Comparison of ENCODE assay signal across 8 cellular contexts in the genomic region with DNA sequence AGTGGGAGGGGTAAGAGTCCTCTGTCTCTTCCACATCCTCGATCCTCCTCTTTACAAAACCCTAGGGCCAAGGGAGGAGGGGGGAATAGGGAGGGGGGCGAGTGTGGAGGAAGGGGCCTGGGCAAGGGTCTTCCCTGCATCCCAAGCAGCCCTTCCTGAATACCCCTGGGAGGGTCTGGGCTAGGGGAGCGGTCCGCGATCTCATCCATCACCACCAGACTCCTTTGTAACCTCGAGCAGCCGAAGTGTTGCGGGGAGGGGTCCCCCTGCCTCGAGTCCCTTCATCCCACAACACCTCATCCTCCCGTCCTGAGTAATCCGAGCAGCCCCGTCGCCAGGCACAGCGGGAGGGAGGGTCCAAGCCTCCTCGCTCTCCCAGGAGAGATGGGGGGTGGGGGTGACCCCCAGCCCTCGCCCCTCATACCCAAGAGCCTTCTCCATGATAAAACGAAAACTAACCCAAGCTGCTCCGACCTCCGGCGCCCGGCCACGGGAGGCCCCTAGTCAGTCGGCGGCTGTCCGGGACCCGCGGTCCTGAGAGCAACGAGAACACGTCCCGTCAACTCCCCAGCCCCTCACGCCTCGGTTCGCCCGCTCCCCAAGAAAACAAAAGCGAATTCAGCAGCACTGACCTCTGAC. TPM values are rescaled to one million over a fixed set of nuclear protein-coding genes. Genes with fewer than 3 reads are reported as not detected.
A peak's percentile ranks its signal among the peaks of the same experiment; 100 is the strongest.
DNase-seq lines count a peak whose midpoint lies in the region; ATAC-seq and TF ChIP-seq lines count a peak whose summit lies in the region.

No MANE protein-coding gene starts in this region.

- H3K4me1 ChIP-seq in HAP-1 = peaks cover 2% of the 10 kb centered on the region; the same call in 1 of the 2 replicates
- peaks cover 28% of the 10 kb centered on the region for H3K4me1 ChIP-seq in PC-9 (replicated peaks; ENCODE audit: insufficient read depth)
- peaks cover 12% of the 10 kb centered on the region for H3K4me1 ChIP-seq in psoas muscle

- CTCF ChIA-PET in PC-9 (lab: Charles Lee) = no interaction called here

- H3K27ac ChIP-seq in PC-9 (no peak overlapping the region), psoas muscle (no peak overlapping the region)

- peak overlapping the region; percentile 32 for H3K4me2 ChIP-seq in PC-9

- POLR2A ChIA-PET in PC-9 (lab: Charles Lee; ENCODE audit: unreplicated experiment) = no interaction called here

- H3K79me2 ChIP-seq in PC-9 (ENCODE audit: low read depth) = no peaks in the 10 kb centered on the region

- no peak for TF ChIP-seq CTCF in GM13977 (IDR thresholded peaks at IDR 0.05; ENCODE audit: extremely low read depth, insufficient read depth, missing control alignments)
- TF ChIP-seq CTCF in PC-9 (conservative IDR thresholded peaks at IDR 0.05) = no peak
- no peak for TF ChIP-seq CTCF in fibroblast of mammary gland (conservative IDR thresholded peaks at IDR 0.05; ENCODE audit: control insufficient read depth, insufficient read depth, low read depth, low read length)
- no peak for TF ChIP-seq CTCF in psoas muscle (IDR thresholded peaks at IDR 0.05)

- H3F3A ChIP-seq in PC-9 (ENCODE audit: insufficient read depth, low read depth) = no peaks in the 10 kb centered on the region

- H2AFZ ChIP-seq in PC-9 = no peak overlapping the region

- in situ Hi-C loops in GM13977 (cut with MboI; ENCODE audit: low pct_unique_long_range_greater_than_20kb, low sequenced_read_pairs, unreplicated experiment) = loop anchor here (5.0 kb wide), 1 partner anchor 69 kb away; no protein-coding TSS in a partner anchor
- in situ Hi-C loops in HAP-1 (cut with MboI; ENCODE audit: low sequenced_read_pairs) = no loop called here
- in situ Hi-C loops in KBM-7 (cut with MboI; ENCODE audit: low pct_unique_long_range_greater_than_20kb, low sequenced_read_pairs) = no loop called here

- no TSS peak for BruUV-seq in PC-9 (replicated peaks; lab: Mats Ljungman, UMichigan)

- H3K36me3 ChIP-seq in HAP-1 (replicated peaks) = no peaks in the 10 kb centered on the region
- no peaks in the 10 kb centered on the region for H3K36me3 ChIP-seq in PC-9 (ENCODE audit: low read depth)
- H3K36me3 ChIP-seq in psoas muscle (ENCODE audit: insufficient read depth in 1 of 2, low read depth in 1 of 2) = no peaks in the 10 kb centered on the region

- peak in 1 of 4 donors; percentile 1 for ATAC-seq in psoas muscle

- H3K4me3 ChIP-seq in HAP-1 (peak overlapping the region; percentile 18), PC-9 (no peak overlapping the region), fibroblast of mammary gland (ENCODE audit: control insufficient read depth, low read depth, low read length) (peak overlapping the region; percentile 29), psoas muscle (peak overlapping the region; percentile 70)

- H3K27me3 ChIP-seq in HAP-1 (ENCODE audit: low read depth) (no peaks in the 10 kb centered on the region), PC-9 (ENCODE audit: insufficient read depth, low read depth) (no peaks in the 10 kb centered on the region), psoas muscle (ENCODE audit: insufficient read depth in 3 of 3, low read length in 2 of 3) (peaks cover 0 to 29% (median 2%) of the 10 kb centered on the region in 3 donors)

- no peaks in the 10 kb centered on the region for H3K9me2 ChIP-seq in PC-9 (ENCODE audit: insufficient read depth)

- 0 to 3% (median 1%) methylated on average over 32 to 35 of the region's 35 CpGs for WGBS in psoas muscle, 3 donors

- intact Hi-C loops in PC-9 (cut with micrococcal nuclease; ENCODE audit: unreplicated experiment) (no loop called here), psoas muscle (cut with DNase I) (no loop called here)

- peak; percentile 22 for DNase-seq in GM13977 (ENCODE audit: low spot score)
- DNase-seq in HAP-1 (ENCODE audit: low spot score in 2 of 2) = no peak
- DNase-seq in PC-9 = no peak
- no peak for DNase-seq in fibroblast of mammary gland (ENCODE audit: low read depth)
- no peak for DNase-seq in psoas muscle
- no peak for DNase-seq in AG20443 (ENCODE audit: low spot score)
- no peak for DNase-seq in KBM-7
- DNase-seq in activated effector memory CD4-positive, alpha-beta T cell treated with Interleukin-2 at 50 U/mL for 16 hours = no peak

- H3K9me3 ChIP-seq in HAP-1 = no peaks in the 10 kb centered on the region
- no peaks in the 10 kb centered on the region for H3K9me3 ChIP-seq in PC-9 (ENCODE audit: insufficient read depth, low read depth)
- H3K9me3 ChIP-seq in psoas muscle = no peaks in the 10 kb centered on the region

- no peaks in the 10 kb centered on the region for H4K20me1 ChIP-seq in PC-9 (ENCODE audit: insufficient read depth)

RNA-seq across cellular contexts. Expression of a gene that starts 0.5 kb away (rescaled TPM):
- 0.30 and 0.94 TPM in 2 replicates for total RNA-seq in PC-9 (2021)
- total RNA-seq in psoas muscle = under 1 TPM; 0.04 to 0.21 (median 0.11) TPM
- polyA plus RNA-seq in psoas muscle = under 1 TPM; 0.04 to 0.18 (median 0.08) TPM
